ENCODE assay signal across 8 cellular contexts in genomic region chr16:21708533-21709115, GRCh38. TPM values are rescaled to one million over a fixed set of nuclear protein-coding genes. Genes with fewer than 3 reads are reported as not detected.
A peak's percentile ranks its signal among the peaks of the same experiment; 100 is the strongest.
DNase-seq lines count a peak whose midpoint lies in the region; ATAC-seq and TF ChIP-seq lines count a peak whose summit lies in the region.

No MANE protein-coding gene starts in this region.

- H3K27ac ChIP-seq in IMR-90 (ENCODE audit: insufficient read depth, low read length) (no peak overlapping the region), esophagus squamous epithelium (no peak overlapping the region), neural cell (ENCODE audit: low read length) (no peak overlapping the region)

- H3K9me3 ChIP-seq in IMR-90 (ENCODE audit: control insufficient read depth, insufficient read depth, low read length) = no peaks in the 10 kb centered on the region
- no peaks in the 10 kb centered on the region for H3K9me3 ChIP-seq in esophagus squamous epithelium
- no peaks in the 10 kb centered on the region for H3K9me3 ChIP-seq in neural cell (ENCODE audit: low read length)

- H2AFZ ChIP-seq in IMR-90 (replicated peaks; ENCODE audit: low read length, poor library complexity) (no peak overlapping the region), neural cell (ENCODE audit: low read depth, low read length) (no peak overlapping the region)

- H3K9ac ChIP-seq in IMR-90 (ENCODE audit: low read depth, low read length) (no peak overlapping the region), neural cell (ENCODE audit: low read length) (no peak overlapping the region)

- 11% methylated on average over 3 of the region's 10 CpGs; no CpG with 5 or more reads in 1 of the 2 experiments for WGBS in IMR-90 (ENCODE audit: extremely low coverage in 2 of 2, insufficient read length in 1 of 2), 2 experiments
- 3 to 4% methylated on average over 9 to 10 of the region's 10 CpGs for WGBS in esophagus squamous epithelium, 2 donors

- H2BK120ac ChIP-seq in IMR-90 (ENCODE audit: low read depth, low read length) = no peak overlapping the region

- no peaks in the 10 kb centered on the region for H3K79me1 ChIP-seq in IMR-90 (ENCODE audit: low read depth in 1 of 2, low read length in 2 of 2)

- H3K4me1 ChIP-seq in IMR-90 (ENCODE audit: control insufficient read depth, insufficient read depth, low read length) (no peaks in the 10 kb centered on the region), esophagus squamous epithelium (peaks cover 0 to 10% (median 3%) of the 10 kb centered on the region in 3 donors)

- no peak overlapping the region for H4K5ac ChIP-seq in IMR-90 (ENCODE audit: low read depth, low read length)

- H4K8ac ChIP-seq in IMR-90 (ENCODE audit: low read depth in 2 of 2, low read length in 2 of 2) = no peak overlapping the region

- POLR2A ChIA-PET in IMR-90 (lab: Charles Lee; ENCODE audit: unreplicated experiment) = no interaction called here

- H3K23ac ChIP-seq in IMR-90 (ENCODE audit: low read depth, low read length) = no peak overlapping the region

- no peaks in the 10 kb centered on the region for H3K9me1 ChIP-seq in IMR-90 (ENCODE audit: insufficient read depth, low read length)

- no peak overlapping the region for H2AK9ac ChIP-seq in IMR-90 (replicated peaks; ENCODE audit: low read depth, low read length, poor library complexity)

- no peak for TF ChIP-seq POLR2A in IMR-90 (IDR thresholded peaks at IDR 0.05; ENCODE audit: low read depth, low read length)
- no peak for TF ChIP-seq POLR2A in esophagus squamous epithelium (IDR thresholded peaks at IDR 0.05)

- in situ Hi-C loops in IMR-90 (cut with MboI; ENCODE audit: low sequenced_read_pairs) = loop anchor here (10.0 kb wide), 1 partner anchor 124 kb away; no protein-coding TSS in a partner anchor

- no peaks in the 10 kb centered on the region for H4K20me1 ChIP-seq in IMR-90 (ENCODE audit: insufficient read depth, low read length)
- no peaks in the 10 kb centered on the region for H4K20me1 ChIP-seq in neural cell (ENCODE audit: insufficient read depth)

- H2BK15ac ChIP-seq in IMR-90 (ENCODE audit: low read depth, low read length) = no peak overlapping the region

- no peak overlapping the region for H2AK5ac ChIP-seq in IMR-90 (ENCODE audit: low read depth, low read length)

- H4K91ac ChIP-seq in IMR-90 (ENCODE audit: insufficient read depth, low read depth, low read length) = no peak overlapping the region

- DNase-seq in COR-L47 (lab: John Stamatoyannopoulos, UW) = peak; percentile 56
- DNase-seq in IMR-90 = peak; percentile 57
- peak; percentile 89 for DNase-seq in OCI-M1 (lab: John Stamatoyannopoulos, UW)
- DNase-seq in activated T-cell treated with anti-CD3 and anti-CD28 coated beads for 48 hours (ENCODE audit: low read depth) = peak; percentile 72
- peak; percentile 3 for DNase-seq in esophagus squamous epithelium (lab: John Stamatoyannopoulos, UW)
- peak; percentile 89 for DNase-seq in stimulated activated naive CD8-positive, alpha-beta T cell treated with anti-CD3 and anti-CD28 coated beads, Interleukin-15, Interleukin-2, amounts not matched to agents 100 U/mL and 50 U/mL, for 24 hours

- no peak overlapping the region for H3K18ac ChIP-seq in IMR-90 (ENCODE audit: low read depth, low read length)

- H3K79me2 ChIP-seq in neural cell (replicated peaks; ENCODE audit: insufficient read depth, low read length) = no peaks in the 10 kb centered on the region

- no peak for TF ChIP-seq EP300 in neural cell (conservative IDR thresholded peaks at IDR 0.05; ENCODE audit: poor library complexity, severe bottlenecking)

- intact Hi-C loops in IMR-90 (cut with micrococcal nuclease) (loop anchor here (1.0 to 5.0 kb wide), 3 partner anchors 51 to 124 kb away; no protein-coding TSS in a partner anchor), esophagus squamous epithelium (cut with DNase I) (no loop called here)

- no peak overlapping the region for H3K56ac ChIP-seq in IMR-90 (ENCODE audit: extremely low read depth, insufficient read depth, low read length)

- no TSS peak for BruUV-seq in IMR-90 (replicated peaks; lab: Mats Ljungman, UMichigan)

- H3K9me2 ChIP-seq in neural cell (ENCODE audit: insufficient read depth, low read length) = no peaks in the 10 kb centered on the region

- H3K27me3 ChIP-seq in IMR-90 (ENCODE audit: control insufficient read depth, insufficient read depth, low read length) (peaks cover 9% of the 10 kb centered on the region; the same call in 1 of the 2 replicates), esophagus squamous epithelium (no peaks in the 10 kb centered on the region), neural cell (ENCODE audit: insufficient read depth, low read depth, low read length) (no peaks in the 10 kb centered on the region)

- peak; percentile 74 for TF ChIP-seq RAD21 in IMR-90 (IDR thresholded peaks at IDR 0.05; ENCODE audit: low read length)
- peak; percentile 76 for TF ChIP-seq RAD21 in neural cell (conservative IDR thresholded peaks at IDR 0.05)

- ATAC-seq in IMR-90 (ENCODE audit: low read depth) (peak; percentile 68), GM19328 (IDR thresholded peaks at IDR 0.05; ENCODE audit: unreplicated experiment) (no peak)
- peak; percentile 69 for ATAC-seq in stimulated activated naive CD8-positive, alpha-beta T cell treated with anti-CD3 and anti-CD28 coated beads, Interleukin-15, Interleukin-2, amounts not matched to agents 100 U/mL and 50 U/mL, for 24 hours

- peak; percentile 82 for TF ChIP-seq CTCF in IMR-90 (conservative IDR thresholded peaks at IDR 0.05; ENCODE audit: low read depth, low read length)
- peak; percentile 60 to 81 (median 80) for TF ChIP-seq CTCF in esophagus squamous epithelium (IDR thresholded peaks at IDR 0.05)
- peak; percentile 83 for TF ChIP-seq CTCF in neural cell (IDR thresholded peaks at IDR 0.05; ENCODE audit: poor library complexity, severe bottlenecking)

- H3K36me3 ChIP-seq in IMR-90 (ENCODE audit: control insufficient read depth, insufficient read depth, low read length) (no peaks in the 10 kb centered on the region), esophagus squamous epithelium (no peaks in the 10 kb centered on the region), neural cell (ENCODE audit: insufficient read depth, low read length) (no peaks in the 10 kb centered on the region)

- dilution Hi-C loops in IMR-90 (cut with HindIII; ENCODE audit: low sequenced_read_pairs, unreplicated experiment) = no loop called here

- no peaks in the 10 kb centered on the region for H3F3A ChIP-seq in neural cell (ENCODE audit: insufficient read depth, low read length, poor library complexity, severe bottlenecking)

- no peak overlapping the region for H2BK20ac ChIP-seq in IMR-90 (ENCODE audit: low read depth, low read length)

- no peak overlapping the region for H3K4me3 ChIP-seq in IMR-90 (ENCODE audit: insufficient read depth, low read depth, low read length)
- no peak overlapping the region for H3K4me3 ChIP-seq in esophagus squamous epithelium
- H3K4me3 ChIP-seq in neural cell (ENCODE audit: low read length) = no peak overlapping the region

- H3K14ac ChIP-seq in IMR-90 (replicated peaks; ENCODE audit: low read depth, low read length) = no peak overlapping the region

- no peak overlapping the region for H3K4ac ChIP-seq in IMR-90 (ENCODE audit: low read depth, low read length)

- H3K4me2 ChIP-seq in IMR-90 (ENCODE audit: low read depth, low read length) (0 out of 2 replicates have a peak overlapping the region, but pooled peaks have one; percentile 10), neural cell (ENCODE audit: low read length) (no peak overlapping the region)

- no peak overlapping the region for H2BK5ac ChIP-seq in IMR-90 (ENCODE audit: low read depth, low read length, poor library complexity, severe bottlenecking)

- CTCF ChIA-PET in IMR-90 (lab: Yijun Ruan, JAX) = interaction anchor here (0.6 to 1.6 kb wide), 3 partner anchors 10 to 545 kb away, joined by 3 to 6 read pairs (median 3); no protein-coding TSS in a partner anchor

TF ChIP-seq in IMR-90, 13 proteins besides CTCF, POLR2A, EP300 and RAD21:
- TF ChIP-seq SMC3 (IDR thresholded peaks at IDR 0.05; ENCODE audit: low read depth, low read length) (peak; percentile 62), MAZ (IDR thresholded peaks at IDR 0.05; ENCODE audit: borderline replicate concordance, low read depth, low read length) (no peak)
TF ChIP-seq in IMR-90: peak in this region for 1.

TF ChIP-seq in neural cell, 6 proteins besides CTCF, POLR2A, EP300 and RAD21 (continues in another document):
- TF ChIP-seq POLR2AphosphoS5 (IDR thresholded peaks at IDR 0.05) = no peak
- TF ChIP-seq EZH2 (IDR thresholded peaks at IDR 0.05; ENCODE audit: borderline replicate concordance, insufficient read depth, low read length, poor library complexity, severe bottlenecking) = no peak
- TF ChIP-seq SMC3 (conservative IDR thresholded peaks at IDR 0.05; ENCODE audit: poor library complexity) = peak; percentile 76
- no peak for TF ChIP-seq TAF1 (IDR thresholded peaks at IDR 0.05; ENCODE audit: low read depth)
- TF ChIP-seq MXI1 (conservative IDR thresholded peaks at IDR 0.05; ENCODE audit: poor library complexity, severe bottlenecking) = no peak

RNA-seq across cellular contexts. Expression of gene OTOA, which starts 44.9 kb away (rescaled TPM):
- not detected in 2 replicates for total RNA-seq in IMR-90 (2012; rRNA removed)
- polyA plus RNA-seq in IMR-90 (2012; rRNA removed) = 0.02 TPM in 1 of 2 replicates, not detected in the other
- polyA plus RNA-seq in IMR-90 (2012; cell fraction: cytosol; rRNA removed) = not detected in 2 replicates
- 0.02 and 0.05 TPM in 2 replicates for polyA plus RNA-seq in IMR-90 (2012; cell fraction: nucleus; rRNA removed; ENCODE audit: low replicate concordance)
- under 1 TPM in 2 of 4 donors, not detected in 2; 0.11 to 0.38 TPM for total RNA-seq in esophagus squamous epithelium
- polyA plus RNA-seq in neural cell = 0.12 and 1.3 TPM in 2 replicates
- 0.49 and 0.58 TPM in 2 replicates for polyA minus RNA-seq in neural cell

RNA-seq across cellular contexts. Expression of gene IGSF6, which starts 56.2 kb away (rescaled TPM):
- not detected in 2 replicates for total RNA-seq in IMR-90 (2012; rRNA removed)
- not detected in 2 replicates for polyA plus RNA-seq in IMR-90 (2012; rRNA removed)
- polyA plus RNA-seq in IMR-90 (2012; cell fraction: cytosol; rRNA removed) = not detected in 2 replicates
- polyA plus RNA-seq in IMR-90 (2012; cell fraction: nucleus; rRNA removed; ENCODE audit: low replicate concordance) = not detected in 2 replicates
- 1 to 10 TPM in 2 of 4 donors, under 1 TPM in 2; 0.18 to 3.6 (median 1.3) TPM for total RNA-seq in esophagus squamous epithelium
- not detected in 2 replicates for polyA plus RNA-seq in neural cell
- not detected in 2 replicates for polyA minus RNA-seq in neural cell

Comparison
In these comparisons a context has a peak if more than half of its experiments do, and no peak if none do; other contexts are left out.
1. DNase-seq: peak in every context shown above with its lines; median percentile 89 in OCI-M1; 89 in stimulated activated naive CD8-positive, alpha-beta T cell treated with anti-CD3 and anti-CD28 coated beads, Interleukin-15, Interleukin-2, amounts not matched to agents 100 U/mL and 50 U/mL, for 24 hours; 72 in activated T-cell treated with anti-CD3 and anti-CD28 coated beads for 48 hours; 57 in IMR-90; 56 in COR-L47; 3 in esophagus squamous epithelium.